ENCODE assay signal across 2 cellular contexts in the genomic region with DNA sequence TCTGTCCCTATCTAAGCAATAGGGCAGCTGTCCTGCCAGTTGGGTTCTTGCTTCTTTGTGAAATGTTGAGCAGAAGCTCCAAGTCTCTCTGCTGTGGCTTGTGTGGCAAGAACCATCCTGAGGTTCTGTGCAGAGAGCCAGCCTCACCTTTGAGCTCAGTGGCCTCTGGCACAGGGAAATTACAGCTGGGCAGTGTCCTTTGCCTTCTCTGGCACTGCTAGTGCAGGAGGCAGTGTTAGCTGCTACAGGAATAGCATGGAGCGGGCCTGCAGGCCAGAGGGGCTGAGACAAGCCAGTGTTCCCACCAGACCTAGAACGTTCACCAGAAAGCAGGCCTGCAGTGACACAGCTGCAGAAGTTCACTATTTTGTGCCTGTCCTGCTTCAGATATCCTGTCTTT.
TF ChIP-seq lines count a peak whose summit lies in the region.

No MANE protein-coding gene starts in this region.

TF ChIP-seq in SK-N-SH, 30 proteins besides CTCF, POLR2A, EP300 and RAD21:
- no peak for TF ChIP-seq TCF12 (IDR thresholded peaks at IDR 0.05)
- TF ChIP-seq, protein P1, sequence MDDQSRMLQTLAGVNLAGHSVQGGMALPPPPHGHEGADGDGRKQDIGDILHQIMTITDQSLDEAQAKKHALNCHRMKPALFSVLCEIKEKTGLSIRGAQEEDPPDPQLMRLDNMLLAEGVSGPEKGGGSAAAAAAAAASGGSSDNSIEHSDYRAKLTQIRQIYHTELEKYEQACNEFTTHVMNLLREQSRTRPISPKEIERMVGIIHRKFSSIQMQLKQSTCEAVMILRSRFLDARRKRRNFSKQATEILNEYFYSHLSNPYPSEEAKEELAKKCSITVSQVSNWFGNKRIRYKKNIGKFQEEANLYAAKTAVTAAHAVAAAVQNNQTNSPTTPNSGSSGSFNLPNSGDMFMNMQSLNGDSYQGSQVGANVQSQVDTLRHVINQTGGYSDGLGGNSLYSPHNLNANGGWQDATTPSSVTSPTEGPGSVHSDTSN (IDR thresholded peaks at IDR 0.05) = no peak
- TF ChIP-seq SMC3 (IDR thresholded peaks at IDR 0.05; ENCODE audit: low read depth, low read length) = no peak
- no peak for TF ChIP-seq ELF1 (IDR thresholded peaks at IDR 0.05)
- TF ChIP-seq, protein P2, sequence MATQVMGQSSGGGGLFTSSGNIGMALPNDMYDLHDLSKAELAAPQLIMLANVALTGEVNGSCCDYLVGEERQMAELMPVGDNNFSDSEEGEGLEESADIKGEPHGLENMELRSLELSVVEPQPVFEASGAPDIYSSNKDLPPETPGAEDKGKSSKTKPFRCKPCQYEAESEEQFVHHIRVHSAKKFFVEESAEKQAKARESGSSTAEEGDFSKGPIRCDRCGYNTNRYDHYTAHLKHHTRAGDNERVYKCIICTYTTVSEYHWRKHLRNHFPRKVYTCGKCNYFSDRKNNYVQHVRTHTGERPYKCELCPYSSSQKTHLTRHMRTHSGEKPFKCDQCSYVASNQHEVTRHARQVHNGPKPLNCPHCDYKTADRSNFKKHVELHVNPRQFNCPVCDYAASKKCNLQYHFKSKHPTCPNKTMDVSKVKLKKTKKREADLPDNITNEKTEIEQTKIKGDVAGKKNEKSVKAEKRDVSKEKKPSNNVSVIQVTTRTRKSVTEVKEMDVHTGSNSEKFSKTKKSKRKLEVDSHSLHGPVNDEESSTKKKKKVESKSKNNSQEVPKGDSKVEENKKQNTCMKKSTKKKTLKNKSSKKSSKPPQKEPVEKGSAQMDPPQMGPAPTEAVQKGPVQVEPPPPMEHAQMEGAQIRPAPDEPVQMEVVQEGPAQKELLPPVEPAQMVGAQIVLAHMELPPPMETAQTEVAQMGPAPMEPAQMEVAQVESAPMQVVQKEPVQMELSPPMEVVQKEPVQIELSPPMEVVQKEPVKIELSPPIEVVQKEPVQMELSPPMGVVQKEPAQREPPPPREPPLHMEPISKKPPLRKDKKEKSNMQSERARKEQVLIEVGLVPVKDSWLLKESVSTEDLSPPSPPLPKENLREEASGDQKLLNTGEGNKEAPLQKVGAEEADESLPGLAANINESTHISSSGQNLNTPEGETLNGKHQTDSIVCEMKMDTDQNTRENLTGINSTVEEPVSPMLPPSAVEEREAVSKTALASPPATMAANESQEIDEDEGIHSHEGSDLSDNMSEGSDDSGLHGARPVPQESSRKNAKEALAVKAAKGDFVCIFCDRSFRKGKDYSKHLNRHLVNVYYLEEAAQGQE (IDR thresholded peaks at IDR 0.05; ENCODE audit: low read depth, low read length) = no peak

TF ChIP-seq in SK-N-SH treated with all-trans-retinoic acid at 6 μM for 48 hours, 23 proteins besides CTCF, POLR2A, EP300 and RAD21:
- TF ChIP-seq ZFP3 (CRISPR knock-in tag; IDR thresholded peaks at IDR 0.05) (no peak), ZFP30 (CRISPR knock-in tag; IDR thresholded peaks at IDR 0.05) (no peak), OSR1 (CRISPR knock-in tag; IDR thresholded peaks at IDR 0.05) (no peak), ZNF70 (CRISPR knock-in tag; IDR thresholded peaks at IDR 0.05) (no peak), TOX (CRISPR knock-in tag; IDR thresholded peaks at IDR 0.05; ENCODE audit: borderline replicate concordance) (no peak), TCF4 (CRISPR knock-in tag; IDR thresholded peaks at IDR 0.05; ENCODE audit: borderline replicate concordance) (no peak), ZNF565 (CRISPR knock-in tag; conservative IDR thresholded peaks at IDR 0.05; ENCODE audit: low read depth) (no peak), ARNTL (CRISPR knock-in tag; IDR thresholded peaks at IDR 0.05; ENCODE audit: borderline replicate concordance, low read depth) (no peak), RARB (CRISPR knock-in tag; IDR thresholded peaks at IDR 0.05) (no peak), BACH2 (CRISPR knock-in tag; IDR thresholded peaks at IDR 0.05; ENCODE audit: borderline replicate concordance) (no peak), GLIS3 (CRISPR knock-in tag; IDR thresholded peaks at IDR 0.05) (no peak)
- TF ChIP-seq, protein P3, sequence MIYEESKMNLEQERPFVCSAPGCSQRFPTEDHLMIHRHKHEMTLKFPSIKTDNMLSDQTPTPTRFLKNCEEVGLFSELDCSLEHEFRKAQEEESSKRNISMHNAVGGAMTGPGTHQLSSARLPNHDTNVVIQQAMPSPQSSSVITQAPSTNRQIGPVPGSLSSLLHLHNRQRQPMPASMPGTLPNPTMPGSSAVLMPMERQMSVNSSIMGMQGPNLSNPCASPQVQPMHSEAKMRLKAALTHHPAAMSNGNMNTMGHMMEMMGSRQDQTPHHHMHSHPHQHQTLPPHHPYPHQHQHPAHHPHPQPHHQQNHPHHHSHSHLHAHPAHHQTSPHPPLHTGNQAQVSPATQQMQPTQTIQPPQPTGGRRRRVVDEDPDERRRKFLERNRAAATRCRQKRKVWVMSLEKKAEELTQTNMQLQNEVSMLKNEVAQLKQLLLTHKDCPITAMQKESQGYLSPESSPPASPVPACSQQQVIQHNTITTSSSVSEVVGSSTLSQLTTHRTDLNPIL (CRISPR knock-in tag; IDR thresholded peaks at IDR 0.05; ENCODE audit: low read depth) = no peak
- TF ChIP-seq, protein P4, sequence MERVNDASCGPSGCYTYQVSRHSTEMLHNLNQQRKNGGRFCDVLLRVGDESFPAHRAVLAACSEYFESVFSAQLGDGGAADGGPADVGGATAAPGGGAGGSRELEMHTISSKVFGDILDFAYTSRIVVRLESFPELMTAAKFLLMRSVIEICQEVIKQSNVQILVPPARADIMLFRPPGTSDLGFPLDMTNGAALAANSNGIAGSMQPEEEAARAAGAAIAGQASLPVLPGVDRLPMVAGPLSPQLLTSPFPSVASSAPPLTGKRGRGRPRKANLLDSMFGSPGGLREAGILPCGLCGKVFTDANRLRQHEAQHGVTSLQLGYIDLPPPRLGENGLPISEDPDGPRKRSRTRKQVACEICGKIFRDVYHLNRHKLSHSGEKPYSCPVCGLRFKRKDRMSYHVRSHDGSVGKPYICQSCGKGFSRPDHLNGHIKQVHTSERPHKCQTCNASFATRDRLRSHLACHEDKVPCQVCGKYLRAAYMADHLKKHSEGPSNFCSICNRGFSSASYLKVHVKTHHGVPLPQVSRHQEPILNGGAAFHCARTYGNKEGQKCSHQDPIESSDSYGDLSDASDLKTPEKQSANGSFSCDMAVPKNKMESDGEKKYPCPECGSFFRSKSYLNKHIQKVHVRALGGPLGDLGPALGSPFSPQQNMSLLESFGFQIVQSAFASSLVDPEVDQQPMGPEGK (CRISPR knock-in tag; IDR thresholded peaks at IDR 0.05; ENCODE audit: borderline replicate concordance) = no peak
- TF ChIP-seq, protein P5, sequence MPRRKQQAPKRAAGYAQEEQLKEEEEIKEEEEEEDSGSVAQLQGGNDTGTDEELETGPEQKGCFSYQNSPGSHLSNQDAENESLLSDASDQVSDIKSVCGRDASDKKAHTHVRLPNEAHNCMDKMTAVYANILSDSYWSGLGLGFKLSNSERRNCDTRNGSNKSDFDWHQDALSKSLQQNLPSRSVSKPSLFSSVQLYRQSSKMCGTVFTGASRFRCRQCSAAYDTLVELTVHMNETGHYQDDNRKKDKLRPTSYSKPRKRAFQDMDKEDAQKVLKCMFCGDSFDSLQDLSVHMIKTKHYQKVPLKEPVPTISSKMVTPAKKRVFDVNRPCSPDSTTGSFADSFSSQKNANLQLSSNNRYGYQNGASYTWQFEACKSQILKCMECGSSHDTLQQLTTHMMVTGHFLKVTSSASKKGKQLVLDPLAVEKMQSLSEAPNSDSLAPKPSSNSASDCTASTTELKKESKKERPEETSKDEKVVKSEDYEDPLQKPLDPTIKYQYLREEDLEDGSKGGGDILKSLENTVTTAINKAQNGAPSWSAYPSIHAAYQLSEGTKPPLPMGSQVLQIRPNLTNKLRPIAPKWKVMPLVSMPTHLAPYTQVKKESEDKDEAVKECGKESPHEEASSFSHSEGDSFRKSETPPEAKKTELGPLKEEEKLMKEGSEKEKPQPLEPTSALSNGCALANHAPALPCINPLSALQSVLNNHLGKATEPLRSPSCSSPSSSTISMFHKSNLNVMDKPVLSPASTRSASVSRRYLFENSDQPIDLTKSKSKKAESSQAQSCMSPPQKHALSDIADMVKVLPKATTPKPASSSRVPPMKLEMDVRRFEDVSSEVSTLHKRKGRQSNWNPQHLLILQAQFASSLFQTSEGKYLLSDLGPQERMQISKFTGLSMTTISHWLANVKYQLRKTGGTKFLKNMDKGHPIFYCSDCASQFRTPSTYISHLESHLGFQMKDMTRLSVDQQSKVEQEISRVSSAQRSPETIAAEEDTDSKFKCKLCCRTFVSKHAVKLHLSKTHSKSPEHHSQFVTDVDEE (CRISPR knock-in tag; IDR thresholded peaks at IDR 0.05) = no peak
- TF ChIP-seq, protein P6, sequence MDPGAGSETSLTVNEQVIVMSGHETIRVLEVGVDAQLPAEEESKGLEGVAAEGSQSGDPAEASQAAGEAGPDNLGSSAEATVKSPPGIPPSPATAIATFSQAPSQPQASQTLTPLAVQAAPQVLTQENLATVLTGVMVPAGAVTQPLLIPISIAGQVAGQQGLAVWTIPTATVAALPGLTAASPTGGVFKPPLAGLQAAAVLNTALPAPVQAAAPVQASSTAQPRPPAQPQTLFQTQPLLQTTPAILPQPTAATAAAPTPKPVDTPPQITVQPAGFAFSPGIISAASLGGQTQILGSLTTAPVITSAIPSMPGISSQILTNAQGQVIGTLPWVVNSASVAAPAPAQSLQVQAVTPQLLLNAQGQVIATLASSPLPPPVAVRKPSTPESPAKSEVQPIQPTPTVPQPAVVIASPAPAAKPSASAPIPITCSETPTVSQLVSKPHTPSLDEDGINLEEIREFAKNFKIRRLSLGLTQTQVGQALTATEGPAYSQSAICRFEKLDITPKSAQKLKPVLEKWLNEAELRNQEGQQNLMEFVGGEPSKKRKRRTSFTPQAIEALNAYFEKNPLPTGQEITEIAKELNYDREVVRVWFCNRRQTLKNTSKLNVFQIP (CRISPR knock-in tag; IDR thresholded peaks at IDR 0.05; ENCODE audit: borderline replicate concordance, low read depth) = no peak
- TF ChIP-seq, protein P7, sequence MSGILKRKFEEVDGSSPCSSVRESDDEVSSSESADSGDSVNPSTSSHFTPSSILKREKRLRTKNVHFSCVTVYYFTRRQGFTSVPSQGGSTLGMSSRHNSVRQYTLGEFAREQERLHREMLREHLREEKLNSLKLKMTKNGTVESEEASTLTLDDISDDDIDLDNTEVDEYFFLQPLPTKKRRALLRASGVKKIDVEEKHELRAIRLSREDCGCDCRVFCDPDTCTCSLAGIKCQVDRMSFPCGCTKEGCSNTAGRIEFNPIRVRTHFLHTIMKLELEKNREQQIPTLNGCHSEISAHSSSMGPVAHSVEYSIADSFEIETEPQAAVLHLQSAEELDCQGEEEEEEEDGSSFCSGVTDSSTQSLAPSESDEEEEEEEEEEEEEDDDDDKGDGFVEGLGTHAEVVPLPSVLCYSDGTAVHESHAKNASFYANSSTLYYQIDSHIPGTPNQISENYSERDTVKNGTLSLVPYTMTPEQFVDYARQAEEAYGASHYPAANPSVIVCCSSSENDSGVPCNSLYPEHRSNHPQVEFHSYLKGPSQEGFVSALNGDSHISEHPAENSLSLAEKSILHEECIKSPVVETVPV (CRISPR knock-in tag; IDR thresholded peaks at IDR 0.05) = no peak
